Comparison of ENCODE assay signal across 13 cellular contexts in genomic region chr6:125155344-125155743, GRCh38. TPM values are rescaled to one million over a fixed set of nuclear protein-coding genes. Genes with fewer than 3 reads are reported as not detected.
DNase-seq lines count a peak whose midpoint lies in the region; ATAC-seq, FAIRE-seq and TF ChIP-seq lines count a peak whose summit lies in the region.
"Had no signal": no experiment of that assay in that cellular context is flagged by ENCODE, and none has a peak within 500 bp of the region (broad histone marks: within the 10 kb centered on the region; RNA-seq: fewer than 3 reads in every experiment).

No MANE protein-coding gene starts in this region.

- no peak for FAIRE-seq in K562 (lab: Jason Lieb, UNC)
- FAIRE-seq: HTR-8/SVneo, small intestine had no signal

- H3K79me2 ChIP-seq in K562 (ENCODE audit: control insufficient read depth, insufficient read depth, low read length) (peaks cover 26% of the 10 kb centered on the region), smooth muscle cell (ENCODE audit: low read depth) (no peaks in the 10 kb centered on the region)

- intact Hi-C loops in K562 (cut with micrococcal nuclease) = loop anchor here (2.0 to 10.0 kb wide), 3 partner anchors 37 to 609 kb away; no protein-coding TSS in a partner anchor
- intact Hi-C loops in left lung (cut with DNase I) = no loop called here

- POLR2A ChIA-PET in K562 (lab: Yijun Ruan, JAX) = interaction anchor here (0.6 to 1.6 kb wide), 3 partner anchors 10 to 138 kb away, joined by 3 to 4 read pairs (median 3); no protein-coding TSS in a partner anchor
- POLR2A ChIA-PET in activated CD4-positive, alpha-beta memory T cell treated with anti-CD3 and anti-CD28 coated beads, Interleukin-2, amount 10 ng/mL, durations not matched to agents 7 days and 5 days (lab: Charles Lee) = no interaction called here

- peaks cover 14 to 15% of the 10 kb centered on the region in 2 experiments; a peak in 4 of 5 replicates for H3K4me1 ChIP-seq in K562 (replicated peaks in 1 of 2; ENCODE audit: control insufficient read depth in 2 of 2, insufficient read depth in 2 of 2, low read length in 2 of 2)
- no peaks in the 10 kb centered on the region for H3K4me1 ChIP-seq in smooth muscle cell (ENCODE audit: low read depth)
- peaks cover 0 to 16% of the 10 kb centered on the region in 2 donors for H3K4me1 ChIP-seq in left lung

- no peak overlapping the region for H2AFZ ChIP-seq in K562 (ENCODE audit: low read depth, low read length)
- H2AFZ ChIP-seq in smooth muscle cell (ENCODE audit: low read depth) = peak overlapping the region; percentile 92

- H3K9ac ChIP-seq in K562 (ENCODE audit: insufficient read depth in 1 of 2, low read depth in 2 of 2, low read length in 2 of 2) (peak overlapping the region in 1 of 2 experiments; percentile 88; a peak in 2 of 4 replicates), smooth muscle cell (ENCODE audit: low read depth) (no peak overlapping the region)

- peak; percentile 16 for DNase-seq in G401 (ENCODE audit: low spot score)
- DNase-seq in K562 (ENCODE audit: extremely low read depth in 1 of 4, low spot score in 3 of 4) = no peak
- DNase-seq in mesothelial cell of epicardium (ENCODE audit: low spot score in 2 of 2, unreplicated experiment in 2 of 2) = no peak
- no peak for DNase-seq in smooth muscle cell (lab: John Stamatoyannopoulos, UW; ENCODE audit: unreplicated experiment)
- no peak for DNase-seq in activated CD4-positive, alpha-beta memory T cell treated with anti-CD3 and anti-CD28 coated beads, Interleukin-2, amount 10 ng/mL, durations not matched to agents 7 days and 5 days
- no peak for DNase-seq in NCI-H69 (lab: John Stamatoyannopoulos, UW)
- no peak for DNase-seq in SIG-M5 (lab: John Stamatoyannopoulos, UW)
- no peak for DNase-seq in left lung

- CTCF ChIA-PET in K562 (lab: Yijun Ruan, JAX; ENCODE audit: low intra/inter-chr PET ratio) = no interaction called here
- CTCF ChIA-PET in activated CD4-positive, alpha-beta memory T cell treated with anti-CD3 and anti-CD28 coated beads, Interleukin-2, amount 10 ng/mL, durations not matched to agents 7 days and 5 days (lab: Charles Lee) = interaction anchor here (0.7 to 1.0 kb wide), 2 partner anchors 917 to 1353 kb away, joined by 3 to 4 read pairs; no protein-coding TSS in a partner anchor

- 59% methylated on average over 2 of the region's 2 CpGs for WGBS in K562 (ENCODE audit: insufficient coverage, low coverage, missing lambda C conversion rate)
- WGBS in smooth muscle cell (ENCODE audit: low lambda C conversion rate) = 95% methylated on average over 2 of the region's 2 CpGs

- H3K4me2 ChIP-seq in K562 (ENCODE audit: insufficient read depth, low read length) (peak overlapping the region; percentile 93), smooth muscle cell (peak overlapping the region; percentile 96)

- H3F3A ChIP-seq in smooth muscle cell (ENCODE audit: low read depth) = no peaks in the 10 kb centered on the region

- no peak overlapping the region for H3K27ac ChIP-seq in K562 (ENCODE audit: extremely low read depth, low read depth, low read length)
- H3K27ac ChIP-seq in smooth muscle cell (ENCODE audit: low read depth) = peak overlapping the region; percentile 40
- no peak overlapping the region for H3K27ac ChIP-seq in left lung

- H4K20me1 ChIP-seq in K562 (replicated peaks; ENCODE audit: control insufficient read depth, insufficient read depth, low read length) (no peaks in the 10 kb centered on the region), smooth muscle cell (ENCODE audit: low read depth) (no peaks in the 10 kb centered on the region)

- H3K4me3 Mint-ChIP-seq in mesothelial cell of epicardium = peak overlapping the region; percentile 95
- H3K4me3 Mint-ChIP-seq in activated CD4-positive, alpha-beta memory T cell treated with anti-CD3 and anti-CD28 coated beads, Interleukin-2, amount 10 ng/mL, durations not matched to agents 7 days and 5 days = no peak overlapping the region

- ATAC-seq in K562 = no peak
- no peak for ATAC-seq in left lung

- in situ Hi-C loops in G401 (cut with HindIII; ENCODE audit: low sequenced_read_pairs) = no loop called here
- in situ Hi-C loops in K562 (cut with MboI) = loop anchor here (25.0 kb wide), 1 partner anchor 607 kb away; no protein-coding TSS in a partner anchor

- peaks cover 7% of the 10 kb centered on the region; the same call in 1 of the 2 replicates for H3K9me3 ChIP-seq in K562 (replicated peaks; ENCODE audit: control insufficient read depth, insufficient read depth, low read depth, low read length)
- no peaks in the 10 kb centered on the region for H3K9me3 ChIP-seq in smooth muscle cell (replicated peaks; ENCODE audit: low read depth)
- H3K9me3 ChIP-seq in left lung = no peaks in the 10 kb centered on the region

- peaks cover 37% of the 10 kb centered on the region for H3K4me1 Mint-ChIP-seq in mesothelial cell of epicardium
- peaks cover 6% of the 10 kb centered on the region for H3K4me1 Mint-ChIP-seq in activated CD4-positive, alpha-beta memory T cell treated with anti-CD3 and anti-CD28 coated beads, Interleukin-2, amount 10 ng/mL, durations not matched to agents 7 days and 5 days

- no peak for TF ChIP-seq CTCF in K562 (IDR thresholded peaks at IDR 0.05 in 2 of 3, conservative IDR thresholded peaks at IDR 0.05 in 1 of 3; ENCODE audit: insufficient read depth in 2 of 3, low read depth in 1 of 3, low read length in 3 of 3)
- TF ChIP-seq CTCF in mesothelial cell of epicardium (IDR thresholded peaks at IDR 0.05; ENCODE audit: unreplicated experiment) = no peak
- no peak for TF ChIP-seq CTCF in smooth muscle cell (IDR thresholded peaks at IDR 0.05; ENCODE audit: borderline replicate concordance, insufficient read depth, poor library complexity, severe bottlenecking)
- TF ChIP-seq CTCF in left lung (IDR thresholded peaks at IDR 0.05) = no peak

- no peak for TF ChIP-seq POLR2A in K562 (conservative IDR thresholded peaks at IDR 0.05)

- H3K27me3 Mint-ChIP-seq in mesothelial cell of epicardium (ENCODE audit: low read depth) = no peaks in the 10 kb centered on the region
- peaks cover 42% of the 10 kb centered on the region for H3K27me3 Mint-ChIP-seq in activated CD4-positive, alpha-beta memory T cell treated with anti-CD3 and anti-CD28 coated beads, Interleukin-2, amount 10 ng/mL, durations not matched to agents 7 days and 5 days

- TF ChIP-seq EP300 in K562 (IDR thresholded peaks at IDR 0.05; ENCODE audit: low read length) = no peak

- peaks cover 17% of the 10 kb centered on the region for H3K36me3 Mint-ChIP-seq in mesothelial cell of epicardium
- no peaks in the 10 kb centered on the region for H3K36me3 Mint-ChIP-seq in activated CD4-positive, alpha-beta memory T cell treated with anti-CD3 and anti-CD28 coated beads, Interleukin-2, amount 10 ng/mL, durations not matched to agents 7 days and 5 days (ENCODE audit: low read depth)

- peaks cover 9% of the 10 kb centered on the region for H3K9me3 Mint-ChIP-seq in mesothelial cell of epicardium
- H3K9me3 Mint-ChIP-seq in activated CD4-positive, alpha-beta memory T cell treated with anti-CD3 and anti-CD28 coated beads, Interleukin-2, amount 10 ng/mL, durations not matched to agents 7 days and 5 days = no peaks in the 10 kb centered on the region
- H3K9me3 Mint-ChIP-seq: activated CD4-positive, alpha-beta T cell treated with anti-CD3 and anti-CD28 coated beads, Interleukin-2, amount 10 ng/mL, durations not matched to agents 24 days and 14 days; dendritic cell treated with granulocyte-macrophage colony-stimulating factor and Interleukin-4, amounts not matched to agents 40 ng/mL and 50 ng/mL, for 4 days had no signal

- no peaks in the 10 kb centered on the region for H3K9me1 ChIP-seq in K562 (ENCODE audit: control insufficient read depth, insufficient read depth, low read length)

- H3K36me3 ChIP-seq in K562 (ENCODE audit: control insufficient read depth, insufficient read depth, low read length) (peaks cover 7% of the 10 kb centered on the region; the same call in 2 of the 3 replicates), smooth muscle cell (ENCODE audit: low read depth) (no peaks in the 10 kb centered on the region), left lung (no peaks in the 10 kb centered on the region)

- no peak for TF ChIP-seq RAD21 in K562 (CRISPR knock-in tag; conservative IDR thresholded peaks at IDR 0.05 in 1 of 2, IDR thresholded peaks at IDR 0.05 in 1 of 2)

- H3K27me3 ChIP-seq in K562 (ENCODE audit: control insufficient read depth in 2 of 2, insufficient read depth in 2 of 2, low read length in 2 of 2) (no peaks in the 10 kb centered on the region), smooth muscle cell (ENCODE audit: low read depth) (peaks cover 4% of the 10 kb centered on the region), left lung (peaks cover 0 to 39% of the 10 kb centered on the region in 2 donors)

- H3K27ac Mint-ChIP-seq in mesothelial cell of epicardium = peak overlapping the region; percentile 94
- H3K27ac Mint-ChIP-seq in activated CD4-positive, alpha-beta memory T cell treated with anti-CD3 and anti-CD28 coated beads, Interleukin-2, amount 10 ng/mL, durations not matched to agents 7 days and 5 days = no peak overlapping the region
- H3K27ac Mint-ChIP-seq: activated CD4-positive, alpha-beta T cell treated with anti-CD3 and anti-CD28 coated beads, Interleukin-2, amount 10 ng/mL, durations not matched to agents 24 days and 14 days; activated naive CD4-positive, alpha-beta T cell treated with anti-CD3 and anti-CD28 coated beads for 36 hours; dendritic cell treated with granulocyte-macrophage colony-stimulating factor and Interleukin-4, amounts not matched to agents 40 ng/mL and 50 ng/mL, for 4 days had no signal

- no TSS peak for BruUV-seq in K562 (replicated peaks; lab: Mats Ljungman, UMichigan)

- H3K4me3 ChIP-seq in K562 = no peak overlapping the region; the same call in 1 of the 2 replicates
- H3K4me3 ChIP-seq in smooth muscle cell = peak overlapping the region; percentile 67
- no peak overlapping the region for H3K4me3 ChIP-seq in left lung

RNA-seq across cellular contexts. Expression of gene TPD52L1, which starts 1.8 kb away (rescaled TPM):
- total RNA-seq in G401 (2014; rRNA removed; shearing (Covaris generic)) = 248 and 276 TPM in 2 replicates
- total RNA-seq in K562 (2011; cell fraction: chromatin; rRNA removed; ENCODE audit: low replicate concordance) = 22.0 and 54.6 TPM in 2 replicates
- 15.3 and 21.8 TPM in 2 replicates for total RNA-seq in K562 (2011; cell fraction: nucleolus; rRNA removed)
- 31.1 and 46.6 TPM in 2 replicates for total RNA-seq in K562 (2011; cell fraction: nucleoplasm; rRNA removed)
- total RNA-seq in K562 (2014; rRNA removed) (122 and 126 TPM in 2 replicates), K562 (2014; rRNA removed; fragmentation: Illumina TruSeq; extraction: Trizol) (70.2 and 71.7 TPM in 2 replicates), K562 (2015; rRNA removed; fragmentation: Illumina TruSeq; extraction: Trizol) (56.3 and 61.5 TPM in 2 replicates), K562 (2021) (74.0 and 75.7 TPM in 2 replicates), mesothelial cell of epicardium (200 to 212 TPM (median 209 TPM) in 3 replicates), smooth muscle cell (44.5 and 65.8 TPM in 2 replicates), left lung (10 to 100 TPM; 17.4 to 22.8 TPM)
- polyA plus RNA-seq in K562 (2011; rRNA removed) (124 TPM in 2 replicates), K562 (2014; fragmentation: Illumina TruSeq; extraction: Trizol) (97.4 and 103 TPM in 2 replicates), K562 (2014; fragmentation: Nextera tagmentation; extraction: Ambion mirVana) (10 to 100 TPM; 12.9 to 17.1 TPM), K562 (2014; rRNA removed) (148 and 149 TPM in 2 replicates), smooth muscle cell (15.3 and 38.5 TPM in 2 replicates)
- polyA plus RNA-seq in K562 (2011; cell fraction: cytosol; rRNA removed) = 102 and 124 TPM in 2 replicates
- polyA plus RNA-seq in K562 (2011; cell fraction: nucleus; rRNA removed) = 44.4 and 63.0 TPM in 2 replicates
- 55.0 and 126 TPM in 2 replicates for polyA plus RNA-seq in K562 (2012)
- polyA minus RNA-seq in K562 (2011; rRNA and poly(A)+ RNA removed) = 92.2 and 93.3 TPM in 2 replicates
- 28.4 and 31.1 TPM in 2 replicates for polyA minus RNA-seq in K562 (2011; cell fraction: cytosol; rRNA and poly(A)+ RNA removed)
- 21.4 and 41.2 TPM in 2 replicates for polyA minus RNA-seq in K562 (2011; cell fraction: nucleus; rRNA and poly(A)+ RNA removed)
- total RNA-seq in activated CD4-positive, alpha-beta memory T cell treated with anti-CD3 and anti-CD28 coated beads, Interleukin-2, amount 10 ng/mL, durations not matched to agents 7 days and 5 days = not detected
- total RNA-seq: activated CD4-positive, alpha-beta T cell treated with anti-CD3 and anti-CD28 coated beads, Interleukin-2, amount 10 ng/mL, durations not matched to agents 24 days and 14 days had no signal

Comparison
In these comparisons a context has a peak if more than half of its experiments do, and no peak if none do; other contexts are left out.
1. RNA of gene TPD52L1, which starts 1.8 kb away (total RNA-seq): 248 to 276 TPM in G401, 200 to 212 TPM in mesothelial cell of epicardium, 15.3 to 126 TPM in K562, 44.5 to 65.8 TPM in smooth muscle cell and 17.4 to 22.8 TPM in left lung; not detected in activated CD4-positive, alpha-beta memory T cell treated with anti-CD3 and anti-CD28 coated beads, Interleukin-2, amount 10 ng/mL, durations not matched to agents 7 days and 5 days; every median in the first group is over 10 times any median in the second.